ENCODE assay signal across 8 cellular contexts in genomic region chr19:39402417-39403297, GRCh38. TPM values are rescaled to one million over a fixed set of nuclear protein-coding genes. Genes with fewer than 3 reads are reported as not detected.
A peak's percentile ranks its signal among the peaks of the same experiment; 100 is the strongest.
DNase-seq lines count a peak whose midpoint lies in the region; ATAC-seq, FAIRE-seq and TF ChIP-seq lines count a peak whose summit lies in the region.

No MANE protein-coding gene starts in this region.

- peaks cover 10% of the 10 kb centered on the region for H3K36me3 Mint-ChIP-seq in CD4-positive, CD25-positive, alpha-beta regulatory T cell
- peaks cover 2% of the 10 kb centered on the region for H3K36me3 Mint-ChIP-seq in astrocyte (ENCODE audit: low read depth, unreplicated experiment)

- DNase-seq in CD4-positive, CD25-positive, alpha-beta regulatory T cell, result peak; percentile 81 to 95 (median 85)
- DNase-seq in NAMALWA (ENCODE audit: low spot score) (peak; percentile 78), T-helper 9 cell (peak; percentile 77), astrocyte (ENCODE audit: low read depth) (peak; percentile 74), hepatic stellate cell (ENCODE audit: low spot score) (peak; percentile 87), putamen (ENCODE audit: low spot score) (peak; percentile 70), urothelium cell line (ENCODE audit: low spot score) (peak; percentile 80)

- H3K9me3 ChIP-seq in CD4-positive, CD25-positive, alpha-beta regulatory T cell (ENCODE audit: control insufficient read depth in 2 of 2, low read length in 2 of 2), result no peaks in the 10 kb centered on the region
- no peaks in the 10 kb centered on the region for H3K9me3 ChIP-seq in astrocyte (ENCODE audit: insufficient read depth, low read depth, low read length)

- H3K79me2 ChIP-seq in astrocyte (ENCODE audit: insufficient read depth, low read length), result peaks cover 10% of the 10 kb centered on the region

- peak overlapping the region; percentile 94 for H3K4me2 ChIP-seq in astrocyte (ENCODE audit: low read length)

- peak overlapping the region; percentile 96 for H3K9ac ChIP-seq in astrocyte (ENCODE audit: low read length)

- peaks cover 0 to 4% (median 0%) of the 10 kb centered on the region in 7 donors for H3K9me3 Mint-ChIP-seq in CD4-positive, CD25-positive, alpha-beta regulatory T cell
- no peaks in the 10 kb centered on the region for H3K9me3 Mint-ChIP-seq in astrocyte (ENCODE audit: unreplicated experiment)

- no peaks in the 10 kb centered on the region for H3K27me3 ChIP-seq in CD4-positive, CD25-positive, alpha-beta regulatory T cell (ENCODE audit: control insufficient read depth, insufficient read depth, low read length)
- no peaks in the 10 kb centered on the region for H3K27me3 ChIP-seq in astrocyte (ENCODE audit: insufficient read depth, low read length)

- H3K4me1 Mint-ChIP-seq in CD4-positive, CD25-positive, alpha-beta regulatory T cell, result peaks cover 8 to 74% (median 45%) of the 10 kb centered on the region in 4 donors
- peaks cover 26% of the 10 kb centered on the region for H3K4me1 Mint-ChIP-seq in astrocyte (ENCODE audit: low read depth, unreplicated experiment)

- peak overlapping the region; percentile 100 for H3K27ac ChIP-seq in CD4-positive, CD25-positive, alpha-beta regulatory T cell (ENCODE audit: insufficient read depth, low read length, poor library complexity, severe bottlenecking)
- H3K27ac ChIP-seq in astrocyte (ENCODE audit: low read depth, low read length), result peak overlapping the region; percentile 97

- TF ChIP-seq CTCF in astrocyte (IDR thresholded peaks at IDR 0.05; ENCODE audit: insufficient read depth, low read depth, low read length), result no peak

- peaks cover 81% of the 10 kb centered on the region for H3K4me1 ChIP-seq in CD4-positive, CD25-positive, alpha-beta regulatory T cell (ENCODE audit: control insufficient read depth, insufficient read depth, low read length, poor library complexity, severe bottlenecking)
- peaks cover 47% of the 10 kb centered on the region for H3K4me1 ChIP-seq in astrocyte (ENCODE audit: insufficient read depth, low read length)

- H2AFZ ChIP-seq in astrocyte (ENCODE audit: low read depth, low read length), result peak overlapping the region; percentile 11

- H3K27ac Mint-ChIP-seq in CD4-positive, CD25-positive, alpha-beta regulatory T cell, result peak overlapping the region; percentile 93 to 100 (median 99)
- H3K27ac Mint-ChIP-seq in astrocyte (ENCODE audit: unreplicated experiment), result peak overlapping the region; percentile 98

- FAIRE-seq in astrocyte (lab: Jason Lieb, UNC) (no peak), urothelium cell line (lab: Jason Lieb, UNC) (no peak)

- peak; percentile 2 for ATAC-seq in CD4-positive, CD25-positive, alpha-beta regulatory T cell (ENCODE audit: low read depth in 2 of 2)
- ATAC-seq in GM21360 (IDR thresholded peaks at IDR 0.05; ENCODE audit: unreplicated experiment), result peak; percentile 24

- H3K27me3 Mint-ChIP-seq in CD4-positive, CD25-positive, alpha-beta regulatory T cell, result peaks cover 14% of the 10 kb centered on the region
- no peaks in the 10 kb centered on the region for H3K27me3 Mint-ChIP-seq in astrocyte (ENCODE audit: low read depth, unreplicated experiment)

- H4K20me1 ChIP-seq in astrocyte (ENCODE audit: insufficient read depth, low read length), result peaks cover 9% of the 10 kb centered on the region

- H3K4me3 ChIP-seq in CD4-positive, CD25-positive, alpha-beta regulatory T cell (ENCODE audit: low read depth, low read length), result peak overlapping the region; percentile 51
- H3K4me3 ChIP-seq in astrocyte (ENCODE audit: insufficient read depth, low read depth, low read length), result peak overlapping the region; percentile 48

- H3K36me3 ChIP-seq in CD4-positive, CD25-positive, alpha-beta regulatory T cell (ENCODE audit: control insufficient read depth, insufficient read depth, low read length), result peaks cover 9% of the 10 kb centered on the region
- no peaks in the 10 kb centered on the region for H3K36me3 ChIP-seq in astrocyte (ENCODE audit: insufficient read depth, low read length)

- H3K4me3 Mint-ChIP-seq in CD4-positive, CD25-positive, alpha-beta regulatory T cell, result peak overlapping the region; percentile 95 to 99 (median 96)
- H3K4me3 Mint-ChIP-seq in astrocyte (ENCODE audit: unreplicated experiment), result peak overlapping the region; percentile 76

RNA-seq across cellular contexts. Expression of gene ZFP36, which starts 4.0 kb away (rescaled TPM):
- total RNA-seq in CD4-positive, CD25-positive, alpha-beta regulatory T cell, result 1,400 TPM
- polyA plus RNA-seq in CD4-positive, CD25-positive, alpha-beta regulatory T cell, result 100 to 1,000 TPM in 3 of 4 donors, 10 to 100 TPM in 1; 89.8 to 134 (median 109) TPM
- total RNA-seq in astrocyte, result 21.6 and 28.0 TPM in 2 replicates

RNA-seq across cellular contexts. Expression of gene PLEKHG2, which starts 9.8 kb away (rescaled TPM):
- 209 TPM for total RNA-seq in CD4-positive, CD25-positive, alpha-beta regulatory T cell
- polyA plus RNA-seq in CD4-positive, CD25-positive, alpha-beta regulatory T cell, result 1 to 10 TPM; 1.3 to 3.9 (median 3.1) TPM
- 101 and 102 TPM in 2 replicates for total RNA-seq in astrocyte

RNA-seq across cellular contexts. Expression of gene MED29, which starts 11.5 kb away (rescaled TPM):
- 65.6 TPM for total RNA-seq in CD4-positive, CD25-positive, alpha-beta regulatory T cell
- polyA plus RNA-seq in CD4-positive, CD25-positive, alpha-beta regulatory T cell, result 10 to 100 TPM; 53.6 to 61.4 (median 57.9) TPM
- total RNA-seq in astrocyte, result 27.0 and 29.9 TPM in 2 replicates

RNA-seq across cellular contexts. Expression of gene PAF1, which starts 11.8 kb away (rescaled TPM):
- total RNA-seq in CD4-positive, CD25-positive, alpha-beta regulatory T cell, result 138 TPM
- polyA plus RNA-seq in CD4-positive, CD25-positive, alpha-beta regulatory T cell, result 10 to 100 TPM; 35.0 to 46.7 (median 39.0) TPM
- total RNA-seq in astrocyte, result 42.0 and 43.2 TPM in 2 replicates

RNA-seq across cellular contexts. Expression of gene RPS16, which starts 33.1 kb away (rescaled TPM):
- 2,708 TPM for total RNA-seq in CD4-positive, CD25-positive, alpha-beta regulatory T cell
- polyA plus RNA-seq in CD4-positive, CD25-positive, alpha-beta regulatory T cell, result 1,000 to 10,000 TPM; 1,440 to 2,367 (median 1,925) TPM
- total RNA-seq in astrocyte, result 1,194 and 1,329 TPM in 2 replicates

Comparison
In these comparisons a context has a peak if more than half of its experiments do, and no peak if none do; other contexts are left out.
1. Peak in every context shown above with its lines: DNase-seq, ATAC-seq, H3K4me3 ChIP-seq and H3K27ac ChIP-seq.
2. RNA of gene ZFP36, which starts 4.0 kb away (total RNA-seq): 1,400 TPM in CD4-positive, CD25-positive, alpha-beta regulatory T cell (single experiment); 21.6 to 28.0 TPM in astrocyte; every median in the first group is over 10 times any median in the second.